Comparison of ENCODE assay signal across 23 cellular contexts in genomic region chr15:25287823-25288222, GRCh38.
DNase-seq lines count a peak whose midpoint lies in the region; ATAC-seq lines count a peak whose summit lies in the region.
"Had no signal": no experiment of that assay in that cellular context is flagged by ENCODE, and none has a peak within 500 bp of the region (broad histone marks: within the 10 kb centered on the region; RNA-seq: fewer than 3 reads in every experiment).

No MANE protein-coding gene starts in this region.

- no peak overlapping the region for H4K12ac ChIP-seq in trophoblast cell (ENCODE audit: low read depth, low read length)

- H3K14ac ChIP-seq in trophoblast cell (ENCODE audit: low read length), result no peak overlapping the region

- H3K79me2 ChIP-seq in trophoblast cell (ENCODE audit: control insufficient read depth, insufficient read depth, low read length, poor library complexity), result no peaks in the 10 kb centered on the region

- WGBS in trophoblast cell (ENCODE audit: extremely low coverage, insufficient coverage, insufficient read length), result no CpG with 5 or more reads among the region's 3 CpGs

- no peak overlapping the region for H3K4ac ChIP-seq in trophoblast cell (ENCODE audit: low read depth, low read length)

- no peaks in the 10 kb centered on the region for H3K4me1 ChIP-seq in trophoblast cell (ENCODE audit: control insufficient read depth in 1 of 2, insufficient read depth in 2 of 2, low read length in 2 of 2)
- H3K4me1 ChIP-seq: BE2C, BLaER1 had no signal

- no peak overlapping the region for H4K91ac ChIP-seq in trophoblast cell (ENCODE audit: low read depth, low read length)

- ATAC-seq in HG02884 (IDR thresholded peaks at IDR 0.05; ENCODE audit: unreplicated experiment) (no peak), GM21529 (IDR thresholded peaks at IDR 0.05; ENCODE audit: unreplicated experiment) (no peak)
- ATAC-seq: GM12878 had no signal

- H3K9me3 ChIP-seq in trophoblast cell (ENCODE audit: insufficient read depth, low read depth, low read length), result peaks cover 2% of the 10 kb centered on the region
- H3K9me3 ChIP-seq: BE2C had no signal

- no peak overlapping the region for H2BK120ac ChIP-seq in trophoblast cell (ENCODE audit: insufficient read depth, low read length, poor library complexity)

- H2AFZ ChIP-seq in trophoblast cell (ENCODE audit: insufficient read depth, low read length, poor library complexity), result no peak overlapping the region

- no peak overlapping the region for H2BK12ac ChIP-seq in trophoblast cell (ENCODE audit: low read length)

- no peak overlapping the region for H3K4me3 ChIP-seq in trophoblast cell (ENCODE audit: low read depth, low read length)
- H3K4me3 ChIP-seq: BLaER1, GM12878 had no signal

- DNase-seq in NCI-H1694 treated with DMSO at 0.1 percent for 48 hours (lab: John Stamatoyannopoulos, UW), result peak; percentile 1
- no peak for DNase-seq in NCI-H1694 (lab: John Stamatoyannopoulos, UW)
- DNase-seq in NCI-H2171 (lab: John Stamatoyannopoulos, UW), result peak; percentile 69
- DNase-seq in NCI-H2171 treated with DMSO at 0.1 percent for 48 hours (lab: John Stamatoyannopoulos, UW), result peak; percentile 78
- DNase-seq in trophoblast cell, result no peak
- DNase-seq: 8988T; ACHN; BE2C; C1 segment of cervical spinal cord; CD4-positive, alpha-beta memory T cell; CD4-positive, CD25-positive, alpha-beta regulatory T cell; CD8-positive, alpha-beta memory T cell; COR-L47; DMS153; DMS53; DMS79; DND-41; EL; GDM1 had no signal

- no peak overlapping the region for H3K4me2 ChIP-seq in trophoblast cell (ENCODE audit: low read length)
- H3K4me2 ChIP-seq: BLaER1 had no signal

- peak overlapping the region; percentile 61 for H3K9ac ChIP-seq in trophoblast cell (ENCODE audit: low read length)
- H3K9ac ChIP-seq: BLaER1 had no signal

- no peaks in the 10 kb centered on the region for H3K27me3 ChIP-seq in trophoblast cell (ENCODE audit: insufficient read depth, low read length)
- H3K27me3 ChIP-seq: BE2C, BLaER1 had no signal

- H2AK5ac ChIP-seq in trophoblast cell (ENCODE audit: low read length), result no peak overlapping the region

- no peak overlapping the region for H2BK5ac ChIP-seq in trophoblast cell (ENCODE audit: low read depth, low read length, poor library complexity)

- no peaks in the 10 kb centered on the region for H3K79me1 ChIP-seq in trophoblast cell (ENCODE audit: low read length)

- H3K27ac ChIP-seq in trophoblast cell (ENCODE audit: low read depth, low read length), result no peak overlapping the region
- H3K27ac ChIP-seq: BLaER1 had no signal

- H3K36me3 ChIP-seq in trophoblast cell (ENCODE audit: control insufficient read depth in 1 of 2, insufficient read depth in 2 of 2, low read length in 2 of 2), result no peaks in the 10 kb centered on the region
- H3K36me3 ChIP-seq: BE2C, BLaER1 had no signal

- no peak overlapping the region for H3K23ac ChIP-seq in trophoblast cell (ENCODE audit: low read length)

- H4K8ac ChIP-seq in trophoblast cell (ENCODE audit: low read depth, low read length), result no peak overlapping the region

- no peak overlapping the region for H3K18ac ChIP-seq in trophoblast cell (ENCODE audit: low read length)

Comparison
In these comparisons a context has a peak if more than half of its experiments do, and no peak if none do; other contexts are left out.
1. DNase-seq: peak in NCI-H1694 treated with DMSO at 0.1 percent for 48 hours (single experiment), NCI-H2171 (single experiment) and NCI-H2171 treated with DMSO at 0.1 percent for 48 hours (single experiment); none in NCI-H1694 (single experiment) and trophoblast cell (0 of 2).